8 cellular contexts compared by ENCODE assay signal in genomic region chr12:44847888-44848770, GRCh38. TPM values are rescaled to one million over a fixed set of nuclear protein-coding genes. Genes with fewer than 3 reads are reported as not detected.
DNase-seq lines count a peak whose midpoint lies in the region; ATAC-seq and TF ChIP-seq lines count a peak whose summit lies in the region.

No MANE protein-coding gene starts in this region.

- no peaks in the 10 kb centered on the region for H3K36me3 Mint-ChIP-seq in activated B cell treated with CpG ODN at 0.5 μM for 24 hours (ENCODE audit: low read depth)
- no peaks in the 10 kb centered on the region for H3K36me3 Mint-ChIP-seq in naive B cell

- CTCF ChIA-PET in activated B cell treated with CpG ODN at 0.5 μM for 24 hours (lab: Charles Lee) = no interaction called here

- TF ChIP-seq CTCF in activated B cell treated with CpG ODN at 0.5 μM for 24 hours (IDR thresholded peaks at IDR 0.05) = no peak

- H3K9me3 Mint-ChIP-seq in activated B cell treated with CpG ODN at 0.5 μM for 24 hours (no peaks in the 10 kb centered on the region), naive B cell (peaks cover 0 to 2% (median 0%) of the 10 kb centered on the region in 7 donors)

- H3K27me3 Mint-ChIP-seq in activated B cell treated with CpG ODN at 0.5 μM for 24 hours (no peaks in the 10 kb centered on the region), naive B cell (peaks cover 0 to 6% (median 4%) of the 10 kb centered on the region in 3 donors)

- ATAC-seq in GM18517 (IDR thresholded peaks at IDR 0.05; ENCODE audit: unreplicated experiment) = peak; percentile 91
- ATAC-seq in HG02852 (IDR thresholded peaks at IDR 0.05; ENCODE audit: unreplicated experiment) = peak; percentile 95
- ATAC-seq in activated B cell treated with CpG ODN at 0.5 μM for 24 hours (ENCODE audit: low read depth) = peak; percentile 78
- ATAC-seq in naive B cell (ENCODE audit: low read depth in 2 of 2) = peak; percentile 43 to 69

- POLR2A ChIA-PET in activated B cell treated with CpG ODN at 0.5 μM for 24 hours (lab: Charles Lee) = interaction anchor here (0.5 to 0.7 kb wide), 3 partner anchors 14 to 28 kb away, joined by 3 to 6 read pairs (median 3); partner anchors contain the start of gene NELL2

- intact Hi-C loops in activated B cell treated with CpG ODN at 0.5 μM for 24 hours (cut with micrococcal nuclease) = loop anchor here (2.0 kb wide), 1 partner anchor 27 kb away; no protein-coding TSS in a partner anchor

- peak overlapping the region; percentile 61 for H3K4me3 Mint-ChIP-seq in activated B cell treated with CpG ODN at 0.5 μM for 24 hours
- H3K4me3 Mint-ChIP-seq in naive B cell = peak overlapping the region in 4 of 8 donors; percentile 35 to 74 (median 58)

- H3K4me1 Mint-ChIP-seq in activated B cell treated with CpG ODN at 0.5 μM for 24 hours (peaks cover 22% of the 10 kb centered on the region), naive B cell (peaks cover 11 to 15% (median 12%) of the 10 kb centered on the region in 3 donors)

- H3K27ac Mint-ChIP-seq in activated B cell treated with CpG ODN at 0.5 μM for 24 hours (peak overlapping the region; percentile 84), naive B cell (peak overlapping the region in 5 of 6 donors; percentile 50 to 84 (median 54))

- no peak for DNase-seq in activated B cell treated with CpG ODN at 0.5 μM for 24 hours
- no peak for DNase-seq in naive B cell
- no peak for DNase-seq in ureter (ENCODE audit: low spot score)
- DNase-seq in cerebellar nuclear complex (lab: John Stamatoyannopoulos, UW) = no peak
- DNase-seq in putamen (ENCODE audit: low spot score) = no peak
- DNase-seq in epidermal melanocyte (ENCODE audit: insufficient read length, low spot score) = no peak

RNA-seq across cellular contexts. Expression of gene NELL2, which starts 28.0 kb away (rescaled TPM):
- total RNA-seq in activated B cell treated with CpG ODN at 0.5 μM for 24 hours = 0.10 TPM in 1 of 2 replicates, not detected in the other
- under 1 TPM; 0.23 to 0.86 (median 0.43) TPM for polyA plus RNA-seq in naive B cell (ENCODE audit: low read depth in 6 of 6)
- 8.1 TPM for total RNA-seq in ureter
